Comparison of ENCODE assay signal across 8 cellular contexts in the genomic region with DNA sequence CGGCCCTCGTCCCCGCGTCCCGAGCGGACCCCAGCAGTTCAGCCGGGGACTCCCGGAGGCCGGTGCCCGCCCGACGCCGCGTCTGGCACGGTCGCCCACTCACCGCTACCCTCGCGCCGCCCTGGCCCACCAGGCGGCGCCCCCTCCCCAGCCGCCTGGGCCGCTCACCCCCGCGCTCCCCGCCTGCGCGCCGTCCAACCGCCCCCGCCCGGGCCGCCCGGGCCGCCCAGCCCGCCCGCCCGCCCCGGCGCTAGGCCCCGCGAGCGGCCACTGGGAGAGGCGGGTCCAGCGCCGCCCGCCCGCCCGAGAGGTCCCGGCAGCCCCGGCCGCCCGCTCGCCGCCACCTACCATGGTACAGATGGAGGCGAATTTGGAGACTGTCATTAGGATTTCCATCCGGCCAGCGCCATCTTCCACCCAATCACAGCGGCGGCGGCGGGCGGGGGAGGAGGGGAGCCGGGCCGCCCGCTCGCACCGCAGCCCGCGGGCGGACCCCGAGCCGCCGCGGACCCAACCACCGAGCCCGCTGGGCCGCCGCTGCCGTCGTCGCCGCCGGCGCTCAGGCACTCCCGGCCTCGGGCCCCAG. TPM values are rescaled to one million over a fixed set of nuclear protein-coding genes. Genes with fewer than 3 reads are reported as not detected.
DNase-seq lines count a peak whose midpoint lies in the region; ATAC-seq and TF ChIP-seq lines count a peak whose summit lies in the region.

Gene USP12 (minus strand): TSS at position 568 of the 586 bp plus-strand sequence. CDS start 172 bp downstream, at position 396.

- H3K4me2 ChIP-seq in DOHH2 (ENCODE audit: low read length): peak within 1 kb of the TSS; percentile 84

- intact Hi-C loops in naive thymus-derived CD4-positive, alpha-beta T cell (cut with micrococcal nuclease): loop anchor here (1.0 to 10.0 kb wide), 11 partner anchors 25 to 1487 kb away; partner anchors contain the start of genes CDK8 (in 2 of the 2), LNX2 (in 1 of the 2), PAN3 (in 1 of the 2) and POMP (in 1 of the 2)
- intact Hi-C loops in tibial artery (cut with DNase I; ENCODE audit: low total_unique reads): loop anchor here (5.0 to 10.0 kb wide), 4 partner anchors 81 to 451 kb away; partner anchors contain the start of genes LNX2, POLR1D, RASL11A and RPL21

- peaks cover 8% of the 10 kb centered on the region for H3F3A ChIP-seq in DOHH2 (ENCODE audit: control insufficient read depth, insufficient read depth)

- H3K27me3 ChIP-seq in DOHH2 (ENCODE audit: control insufficient read depth, low read length) (no peaks in the 10 kb centered on the region), HUES6 (ENCODE audit: control insufficient read depth, insufficient read depth, low read length) (no peaks in the 10 kb centered on the region), tibial artery (no peaks in the 10 kb centered on the region)
- H3K27me3 ChIP-seq in naive thymus-derived CD4-positive, alpha-beta T cell (ENCODE audit: control insufficient read depth in 2 of 2, insufficient read depth in 2 of 2, low read length in 2 of 2): no peaks in the 10 kb centered on the region

- peaks cover 46% of the 10 kb centered on the region for H3K79me2 ChIP-seq in DOHH2 (ENCODE audit: control insufficient read depth, low read length)

- H3K9me3 ChIP-seq in DOHH2 (ENCODE audit: control insufficient read depth, insufficient read depth, low read length) (no peaks in the 10 kb centered on the region), HUES6 (ENCODE audit: control insufficient read depth, insufficient read depth, low read depth, low read length) (no peaks in the 10 kb centered on the region), tibial artery (no peaks in the 10 kb centered on the region)
- no peaks in the 10 kb centered on the region for H3K9me3 ChIP-seq in naive thymus-derived CD4-positive, alpha-beta T cell (ENCODE audit: control insufficient read depth in 2 of 3, low read length in 3 of 3)

- peak within 1 kb of the TSS; percentile 90 to 98 (median 96) for H3K27ac Mint-ChIP-seq in naive thymus-derived CD4-positive, alpha-beta T cell

- no peaks in the 10 kb centered on the region for H3K9me2 ChIP-seq in DOHH2 (replicated peaks; ENCODE audit: control insufficient read depth, low read length)

- peaks cover 27 to 56% (median 50%) of the 10 kb centered on the region in 7 donors for H3K4me1 Mint-ChIP-seq in naive thymus-derived CD4-positive, alpha-beta T cell

- peak within 1 kb of the TSS; percentile 88 for H3K9ac ChIP-seq in HUES6 (ENCODE audit: low read length)

- CTCF ChIA-PET in naive thymus-derived CD4-positive, alpha-beta T cell (lab: Charles Lee): no interaction called here

- DNase-seq in activated CD4-positive, alpha-beta T cell treated with anti-CD3 and anti-CD28 coated beads, Interleukin-2, amount 50 U/mL, for 24 hours (ENCODE audit: low read depth in 1 of 2, low spot score in 1 of 2): peak; percentile 21 to 35
- DNase-seq in epithelial cell of prostate (ENCODE audit: low read depth, low spot score): no peak
- DNase-seq in naive thymus-derived CD4-positive, alpha-beta T cell: peak in 3 of 9 donors; percentile 2 to 31 (median 16)
- peak in 1 of 2 donors; percentile 67 for DNase-seq in tibial artery
- no peak for DNase-seq in OCI-M2 (lab: John Stamatoyannopoulos, UW; ENCODE audit: unreplicated experiment)

- peak within 1 kb of the TSS; percentile 85 to 98 (median 96) for H3K4me3 Mint-ChIP-seq in naive thymus-derived CD4-positive, alpha-beta T cell

- no peaks in the 10 kb centered on the region for H3K36me3 ChIP-seq in DOHH2 (ENCODE audit: control insufficient read depth, low read length)
- H3K36me3 ChIP-seq in HUES6 (ENCODE audit: control insufficient read depth, insufficient read depth, low read length): no peaks in the 10 kb centered on the region
- no peaks in the 10 kb centered on the region for H3K36me3 ChIP-seq in naive thymus-derived CD4-positive, alpha-beta T cell (ENCODE audit: control insufficient read depth in 2 of 3, insufficient read depth in 3 of 3, low read length in 3 of 3)
- H3K36me3 ChIP-seq in tibial artery: no peaks in the 10 kb centered on the region

- POLR2A ChIA-PET in naive thymus-derived CD4-positive, alpha-beta T cell (lab: Charles Lee): interaction anchor here (1.2 to 2.6 kb wide), 3 partner anchors 10 to 80 kb away, joined by 4 to 10 read pairs (median 7); partner anchors contain the start of gene RPL21

- H3K9me3 Mint-ChIP-seq in naive thymus-derived CD4-positive, alpha-beta T cell: no peaks in the 10 kb centered on the region

- peaks cover 65% of the 10 kb centered on the region for H3K4me1 ChIP-seq in DOHH2 (ENCODE audit: control insufficient read depth, low read length)
- peaks cover 23% of the 10 kb centered on the region for H3K4me1 ChIP-seq in HUES6 (ENCODE audit: control insufficient read depth, insufficient read depth, low read length)
- H3K4me1 ChIP-seq in naive thymus-derived CD4-positive, alpha-beta T cell (ENCODE audit: control insufficient read depth in 2 of 2, insufficient read depth in 2 of 2, low read length in 2 of 2): peaks cover 29 to 37% of the 10 kb centered on the region in 2 donors
- peaks cover 0 to 39% (median 23%) of the 10 kb centered on the region in 4 donors for H3K4me1 ChIP-seq in tibial artery

- no peak for TF ChIP-seq CTCF in DOHH2 (IDR thresholded peaks at IDR 0.05; ENCODE audit: low read depth, low read length, poor library complexity, severe bottlenecking)
- no peak for TF ChIP-seq CTCF in tibial artery (IDR thresholded peaks at IDR 0.05)

- peak; percentile 11 for ATAC-seq in GM21360 (IDR thresholded peaks at IDR 0.05; ENCODE audit: unreplicated experiment)
- ATAC-seq in naive thymus-derived CD4-positive, alpha-beta T cell: peak; percentile 6

- peak within 1 kb of the TSS; percentile 50 for H3K27ac ChIP-seq in DOHH2 (ENCODE audit: low read depth, low read length)
- H3K27ac ChIP-seq in HUES6 (ENCODE audit: low read depth, low read length): peak within 1 kb of the TSS; percentile 61; the same call in 1 of the 2 replicates
- H3K27ac ChIP-seq in epithelial cell of prostate: peak within 1 kb of the TSS; percentile 86
- H3K27ac ChIP-seq in naive thymus-derived CD4-positive, alpha-beta T cell (ENCODE audit: low read depth, low read length): peak within 1 kb of the TSS; percentile 85
- peak within 1 kb of the TSS; percentile 86 to 93 for H3K27ac ChIP-seq in tibial artery

- no peaks in the 10 kb centered on the region for H3K27me3 Mint-ChIP-seq in naive thymus-derived CD4-positive, alpha-beta T cell

- peak within 1 kb of the TSS; percentile 87 for H3K4me3 ChIP-seq in DOHH2 (ENCODE audit: low read length)
- peak within 1 kb of the TSS; percentile 100 for H3K4me3 ChIP-seq in HUES6 (ENCODE audit: low read depth, low read length)
- H3K4me3 ChIP-seq in naive thymus-derived CD4-positive, alpha-beta T cell (ENCODE audit: low read length): peak within 1 kb of the TSS; percentile 61
- H3K4me3 ChIP-seq in tibial artery: peak within 1 kb of the TSS; percentile 67 to 72

- H3K36me3 Mint-ChIP-seq in naive thymus-derived CD4-positive, alpha-beta T cell: peaks cover 0 to 3% (median 0%) of the 10 kb centered on the region in 5 donors

- peaks cover 7% of the 10 kb centered on the region; the same call in 1 of the 2 replicates for H4K20me1 ChIP-seq in DOHH2 (ENCODE audit: control insufficient read depth, insufficient read depth, low read depth, low read length)

RNA-seq across cellular contexts. Expression of gene USP12, which starts in this region (rescaled TPM):
- 10 to 100 TPM; 22.2 to 53.5 (median 25.1) TPM for total RNA-seq in naive thymus-derived CD4-positive, alpha-beta T cell
- polyA plus RNA-seq in naive thymus-derived CD4-positive, alpha-beta T cell: 10 to 100 TPM; 11.0 to 11.3 TPM

Comparison
In these comparisons a context has a peak if more than half of its experiments do, and no peak if none do; other contexts are left out.
1. DNase-seq: peak in activated CD4-positive, alpha-beta T cell treated with anti-CD3 and anti-CD28 coated beads, Interleukin-2, amount 50 U/mL, for 24 hours (2 of 2); none in epithelial cell of prostate (single experiment) and OCI-M2 (single experiment).
2. Peak in every context shown above with its lines, with median percentiles within 50 percentile points of each other: H3K27ac ChIP-seq and H3K4me3 ChIP-seq.